Comparison of ENCODE assay signal across 8 cellular contexts in genomic region chr3:169637731-169638130, GRCh38. TPM values are rescaled to one million over a fixed set of nuclear protein-coding genes. Genes with fewer than 3 reads are reported as not detected.
"Had no signal": no experiment of that assay in that cellular context is flagged by ENCODE, and none has a peak within 500 bp of the region (broad histone marks: within the 10 kb centered on the region; RNA-seq: fewer than 3 reads in every experiment).

No MANE protein-coding gene starts in this region.

- H3K4me1 Mint-ChIP-seq: IgD-negative memory B cell had no signal

- H3K9me3 Mint-ChIP-seq: IgD-negative memory B cell had no signal

- H2AFZ ChIP-seq: GM23248 had no signal

- DNase-seq: GM23248, GOT3, H7, KBM-7 had no signal

- H3K36me3 Mint-ChIP-seq: IgD-negative memory B cell had no signal

- H3K9ac ChIP-seq: GM23248 had no signal

- H3K4me3 Mint-ChIP-seq: IgD-negative memory B cell had no signal

- H3K27ac ChIP-seq: GM23248 had no signal

- H3K9me3 ChIP-seq: HAP-1 had no signal

- H3K36me3 ChIP-seq: HAP-1 had no signal

- ATAC-seq: HCT116 had no signal

- FAIRE-seq: HTR-8/SVneo had no signal

- H3K4me3 ChIP-seq: GM23248, HAP-1 had no signal

- H3K27ac Mint-ChIP-seq: IgD-negative memory B cell had no signal

RNA-seq across cellular contexts. Expression of gene MECOM, which starts 25.8 kb away (rescaled TPM):
- polyA plus RNA-seq: IgD-negative memory B cell had no signal
